10 cellular contexts compared by ENCODE assay signal in genomic region chr4:154503598-154503997, GRCh38. TPM values are rescaled to one million over a fixed set of nuclear protein-coding genes. Genes with fewer than 3 reads are reported as not detected.
DNase-seq lines count a peak whose midpoint lies in the region; ATAC-seq, FAIRE-seq and TF ChIP-seq lines count a peak whose summit lies in the region.
"Had no signal": no experiment of that assay in that cellular context is flagged by ENCODE, and none has a peak within 500 bp of the region (broad histone marks: within the 10 kb centered on the region; RNA-seq: fewer than 3 reads in every experiment).

No MANE protein-coding gene starts in this region.

- H3K36me3 Mint-ChIP-seq in endodermal cell (ENCODE audit: low read depth), result no peaks in the 10 kb centered on the region
- no peaks in the 10 kb centered on the region for H3K36me3 Mint-ChIP-seq in activated CD4-positive, alpha-beta T cell treated with anti-CD3 and anti-CD28 coated beads, Interleukin-2, amount 10 ng/mL, durations not matched to agents 24 days and 14 days (ENCODE audit: low read depth)
- H3K36me3 Mint-ChIP-seq: IgD-negative memory B cell had no signal

- no peak for ATAC-seq in GM21447 (IDR thresholded peaks at IDR 0.05; ENCODE audit: unreplicated experiment)

- peaks cover 7% of the 10 kb centered on the region for H3K27me3 Mint-ChIP-seq in endodermal cell (ENCODE audit: insufficient read depth)
- H3K27me3 Mint-ChIP-seq in activated CD4-positive, alpha-beta T cell treated with anti-CD3 and anti-CD28 coated beads, Interleukin-2, amount 10 ng/mL, durations not matched to agents 24 days and 14 days, result peaks cover 43% of the 10 kb centered on the region

- no peak overlapping the region for H3K4me3 ChIP-seq in endodermal cell (ENCODE audit: low read length)
- H3K4me3 ChIP-seq in small intestine (ENCODE audit: low read depth in 1 of 2, low read length in 2 of 2), result no peak overlapping the region

- intact Hi-C loops in activated CD4-positive, alpha-beta T cell treated with anti-CD3 and anti-CD28 coated beads, Interleukin-2, amount 10 ng/mL, durations not matched to agents 24 days and 14 days (cut with micrococcal nuclease), result loop anchor here (5.0 kb wide), 1 partner anchor 176 kb away; no protein-coding TSS in a partner anchor

- 22% methylated on average over 1 of the region's 1 CpG; no CpG with 5 or more reads in 1 of the 2 experiments for WGBS in endodermal cell (ENCODE audit: insufficient coverage in 1 of 2, insufficient read length in 1 of 2), 2 experiments
- 7 to 20% (median 8%) methylated on average over 1 of the region's 1 CpG for WGBS in small intestine, 3 donors

- DNase-seq in NCI-H2171 treated with DMSO at 0.1 percent for 48 hours (lab: John Stamatoyannopoulos, UW) (peak; percentile 1), NCI-H2171 (lab: John Stamatoyannopoulos, UW) (no peak), NCI-H526 (lab: John Stamatoyannopoulos, UW) (peak; percentile 66 to 75), endodermal cell (no peak), small intestine (peak; percentile 2), NOMO-1 treated with dmso at 0.1 percent for 144 hours (lab: John Stamatoyannopoulos, UW; ENCODE audit: unreplicated experiment) (no peak)
- no peak for DNase-seq in activated CD4-positive, alpha-beta T cell treated with anti-CD3 and anti-CD28 coated beads, Interleukin-2, amount 10 ng/mL, durations not matched to agents 24 days and 14 days
- DNase-seq: C1 segment of cervical spinal cord had no signal

- H3K36me3 ChIP-seq in endodermal cell (ENCODE audit: control insufficient read depth, insufficient read depth, low read length), result no peaks in the 10 kb centered on the region
- no peaks in the 10 kb centered on the region for H3K36me3 ChIP-seq in small intestine (ENCODE audit: control insufficient read depth in 2 of 2, insufficient read depth in 2 of 2, low read length in 2 of 2)

- H3K9me3 Mint-ChIP-seq in endodermal cell, result no peaks in the 10 kb centered on the region
- H3K9me3 Mint-ChIP-seq in activated CD4-positive, alpha-beta T cell treated with anti-CD3 and anti-CD28 coated beads, Interleukin-2, amount 10 ng/mL, durations not matched to agents 24 days and 14 days, result no peaks in the 10 kb centered on the region
- H3K9me3 Mint-ChIP-seq: IgD-negative memory B cell had no signal

- H3K9me3 ChIP-seq in endodermal cell (ENCODE audit: control insufficient read depth, low read length) (no peaks in the 10 kb centered on the region), small intestine (ENCODE audit: control insufficient read depth, low read depth) (no peaks in the 10 kb centered on the region)

- H3K4me1 Mint-ChIP-seq in endodermal cell, result peaks cover 8% of the 10 kb centered on the region
- no peaks in the 10 kb centered on the region for H3K4me1 Mint-ChIP-seq in activated CD4-positive, alpha-beta T cell treated with anti-CD3 and anti-CD28 coated beads, Interleukin-2, amount 10 ng/mL, durations not matched to agents 24 days and 14 days
- H3K4me1 Mint-ChIP-seq: IgD-negative memory B cell had no signal

- H3K27ac Mint-ChIP-seq in endodermal cell, result no peak overlapping the region
- no peak overlapping the region for H3K27ac Mint-ChIP-seq in activated CD4-positive, alpha-beta T cell treated with anti-CD3 and anti-CD28 coated beads, Interleukin-2, amount 10 ng/mL, durations not matched to agents 24 days and 14 days

- peak; percentile 85 for TF ChIP-seq CTCF in endodermal cell (conservative IDR thresholded peaks at IDR 0.05)

- no peak overlapping the region for H3K4me3 Mint-ChIP-seq in endodermal cell
- H3K4me3 Mint-ChIP-seq in activated CD4-positive, alpha-beta T cell treated with anti-CD3 and anti-CD28 coated beads, Interleukin-2, amount 10 ng/mL, durations not matched to agents 24 days and 14 days, result no peak overlapping the region
- H3K4me3 Mint-ChIP-seq: IgD-negative memory B cell had no signal

- no peak overlapping the region for H3K27ac ChIP-seq in endodermal cell (ENCODE audit: low read depth, low read length)
- no peak overlapping the region for H3K27ac ChIP-seq in small intestine (ENCODE audit: low read depth in 1 of 2, low read length in 1 of 2)

- no peak for FAIRE-seq in small intestine (lab: Jason Lieb, UNC)

- H3K9ac ChIP-seq in endodermal cell (ENCODE audit: extremely low read depth, low read length, poor library complexity, severe bottlenecking), result no peak overlapping the region

- no peaks in the 10 kb centered on the region for H3K4me1 ChIP-seq in endodermal cell (ENCODE audit: control insufficient read depth, insufficient read depth, low read length)
- H3K4me1 ChIP-seq in small intestine (ENCODE audit: control insufficient read depth in 2 of 2, insufficient read depth in 1 of 2, low read depth in 1 of 2, low read length in 1 of 2), result no peaks in the 10 kb centered on the region

- peaks cover 8% of the 10 kb centered on the region for H3K27me3 ChIP-seq in endodermal cell (ENCODE audit: control insufficient read depth, insufficient read depth, low read length, poor library complexity, severe bottlenecking)
- peaks cover 2 to 5% of the 10 kb centered on the region in 2 donors for H3K27me3 ChIP-seq in small intestine (ENCODE audit: control insufficient read depth in 2 of 2, insufficient read depth in 2 of 2, low read length in 2 of 2)

RNA-seq across cellular contexts. Expression of gene DCHS2, which starts 12.0 kb away (rescaled TPM):
- under 1 TPM; 0.13 to 0.24 TPM for total RNA-seq in endodermal cell
- polyA plus RNA-seq in endodermal cell (2013, experiment 1 of 2), result 1.4 TPM
- 1.0 TPM for polyA plus RNA-seq in endodermal cell (2013, experiment 2 of 2)
- polyA plus RNA-seq in small intestine, result under 1 TPM in 1 of 3 donors, not detected in 2; 0.10 TPM
- not detected in 2 replicates for total RNA-seq in activated CD4-positive, alpha-beta T cell treated with anti-CD3 and anti-CD28 coated beads, Interleukin-2, amount 10 ng/mL, durations not matched to agents 24 days and 14 days

RNA-seq across cellular contexts. Expression of gene PLRG1, which starts 46.6 kb away (rescaled TPM):
- total RNA-seq in endodermal cell, result 100 to 1,000 TPM; 132 to 235 TPM
- 93.5 TPM for polyA plus RNA-seq in endodermal cell (2013, experiment 1 of 2)
- polyA plus RNA-seq in endodermal cell (2013, experiment 2 of 2), result 98.4 TPM
- polyA plus RNA-seq in small intestine, result 10 to 100 TPM; 41.8 to 47.0 (median 44.4) TPM
- total RNA-seq in activated CD4-positive, alpha-beta T cell treated with anti-CD3 and anti-CD28 coated beads, Interleukin-2, amount 10 ng/mL, durations not matched to agents 24 days and 14 days, result 81.1 and 92.3 TPM in 2 replicates

RNA-seq across cellular contexts. Expression of gene FGB, which starts 59.2 kb away (rescaled TPM):
- total RNA-seq in endodermal cell, result under 1 TPM in 1 of 2 donors, not detected in 1; 0.55 TPM
- 2.6 TPM for polyA plus RNA-seq in endodermal cell (2013, experiment 1 of 2)
- 0.79 TPM for polyA plus RNA-seq in endodermal cell (2013, experiment 2 of 2)
- under 1 TPM in 1 of 3 donors, not detected in 2; 0.34 TPM for polyA plus RNA-seq in small intestine
- total RNA-seq in activated CD4-positive, alpha-beta T cell treated with anti-CD3 and anti-CD28 coated beads, Interleukin-2, amount 10 ng/mL, durations not matched to agents 24 days and 14 days, result not detected in 2 replicates
- polyA plus RNA-seq: IgD-negative memory B cell had no signal

Comparison
In these comparisons a context has a peak if more than half of its experiments do, and no peak if none do; other contexts are left out.
1. DNase-seq: peak in NCI-H2171 treated with DMSO at 0.1 percent for 48 hours (single experiment), NCI-H526 (2 of 2) and small intestine (single experiment); none in NCI-H2171 (single experiment), endodermal cell (single experiment), activated CD4-positive, alpha-beta T cell treated with anti-CD3 and anti-CD28 coated beads, Interleukin-2, amount 10 ng/mL, durations not matched to agents 24 days and 14 days (single experiment) and NOMO-1 treated with dmso at 0.1 percent for 144 hours (single experiment).